Comparison of ENCODE assay signal across 20 cellular contexts in the genomic region with DNA sequence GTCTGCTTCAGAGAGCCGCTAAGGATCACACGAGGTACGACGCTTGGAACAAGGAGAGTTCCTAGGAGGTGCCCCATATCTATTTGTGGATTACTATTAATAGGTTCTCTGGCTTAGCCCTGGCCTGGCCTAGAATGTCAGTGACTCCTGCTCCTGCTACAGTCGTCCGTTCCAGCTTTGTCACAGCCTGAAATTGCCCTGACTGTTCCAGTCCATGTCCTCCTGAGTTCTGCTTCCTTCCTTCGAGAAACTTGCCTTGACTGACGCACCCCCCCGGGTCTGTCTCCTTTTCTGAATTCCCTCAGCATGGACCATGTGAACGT. TPM values are rescaled to one million over a fixed set of nuclear protein-coding genes. Genes with fewer than 3 reads are reported as not detected.
DNase-seq lines count a peak whose midpoint lies in the region; ATAC-seq and TF ChIP-seq lines count a peak whose summit lies in the region.
"Had no signal": no experiment of that assay in that cellular context is flagged by ENCODE, and none has a peak within 500 bp of the region (broad histone marks: within the 10 kb centered on the region; RNA-seq: fewer than 3 reads in every experiment).

No MANE protein-coding gene starts in this region.

- POLR2A ChIA-PET in MCF 10A (lab: Yijun Ruan, JAX), result no interaction called here

- H3K27me3 ChIP-seq in mammary epithelial cell (ENCODE audit: insufficient read depth, low read length) (no peaks in the 10 kb centered on the region), endodermal cell (ENCODE audit: control insufficient read depth, insufficient read depth, low read length, poor library complexity, severe bottlenecking) (no peaks in the 10 kb centered on the region)
- H3K27me3 ChIP-seq: BE2C, breast epithelium, SJSA1 had no signal

- DNase-seq in mammary epithelial cell, result no peak
- no peak for DNase-seq in MCF 10A (ENCODE audit: unreplicated experiment)
- no peak for DNase-seq in endodermal cell
- peak; percentile 79 for DNase-seq in myocyte (ENCODE audit: low read depth)
- DNase-seq in T-helper 17 cell, result no peak
- DNase-seq in stimulated activated naive CD4-positive, alpha-beta T cell treated with Interleukin-2 at 50 U/mL for 16 hours (lab: John Stamatoyannopoulos, UW), result no peak
- no peak for DNase-seq in HK-2 (ENCODE audit: unreplicated experiment)
- DNase-seq: activated effector memory CD4-positive, alpha-beta T cell treated with Interleukin-2 at 50 U/mL for 16 hours; islet precursor cell; NCI-H774 had no signal

- no peak overlapping the region for H3K9ac ChIP-seq in mammary epithelial cell (ENCODE audit: insufficient read depth, low read length)
- no peak overlapping the region for H3K9ac ChIP-seq in endodermal cell (ENCODE audit: extremely low read depth, low read length, poor library complexity, severe bottlenecking)
- H3K9ac ChIP-seq: parathyroid adenoma had no signal

- H3K27me3 Mint-ChIP-seq in MCF 10A (ENCODE audit: insufficient read depth, unreplicated experiment) (no peaks in the 10 kb centered on the region), endodermal cell (ENCODE audit: insufficient read depth) (no peaks in the 10 kb centered on the region), T-helper 17 cell (no peaks in the 10 kb centered on the region)
- H3K27me3 Mint-ChIP-seq: naive thymus-derived CD8-positive, alpha-beta T cell; stimulated activated naive CD8-positive, alpha-beta T cell treated with anti-CD3 and anti-CD28 coated beads, Interleukin-15, Interleukin-2, amounts not matched to agents 100 ng/mL and 50 ng/mL, for 24 hours had no signal

- WGBS in mammary epithelial cell (ENCODE audit: low coverage, missing lambda C conversion rate), result 81% methylated on average over 7 of the region's 10 CpGs
- WGBS in endodermal cell (ENCODE audit: insufficient coverage in 1 of 2, insufficient read length in 1 of 2), 2 experiments, result 87 to 93% methylated on average over 7 to 10 of the region's 10 CpGs

- no peak overlapping the region for H3K4me3 Mint-ChIP-seq in MCF 10A (ENCODE audit: unreplicated experiment)
- H3K4me3 Mint-ChIP-seq in endodermal cell, result no peak overlapping the region
- H3K4me3 Mint-ChIP-seq in T-helper 17 cell, result no peak overlapping the region
- H3K4me3 Mint-ChIP-seq: stimulated activated naive CD8-positive, alpha-beta T cell treated with anti-CD3 and anti-CD28 coated beads, Interleukin-15, Interleukin-2, amounts not matched to agents 100 ng/mL and 50 ng/mL, for 24 hours had no signal

- H3K9me3 Mint-ChIP-seq in MCF 10A (ENCODE audit: unreplicated experiment) (no peaks in the 10 kb centered on the region), endodermal cell (no peaks in the 10 kb centered on the region)
- H3K9me3 Mint-ChIP-seq: naive thymus-derived CD8-positive, alpha-beta T cell; stimulated activated naive CD8-positive, alpha-beta T cell treated with anti-CD3 and anti-CD28 coated beads, Interleukin-15, Interleukin-2, amounts not matched to agents 100 ng/mL and 50 ng/mL, for 24 hours had no signal

- H3K4me1 ChIP-seq in mammary epithelial cell (ENCODE audit: insufficient read depth, low read length) (no peaks in the 10 kb centered on the region), endodermal cell (ENCODE audit: control insufficient read depth, insufficient read depth, low read length) (peaks cover 13% of the 10 kb centered on the region)
- H3K4me1 ChIP-seq: BE2C, breast epithelium, parathyroid adenoma had no signal

- H3K4me2 ChIP-seq in mammary epithelial cell (ENCODE audit: insufficient read depth, low read depth, low read length), result no peak overlapping the region
- H3K4me2 ChIP-seq: PC-9 had no signal

- H3K4me3 ChIP-seq in mammary epithelial cell (replicated peaks in 1 of 3; ENCODE audit: insufficient read depth in 1 of 3, low read depth in 2 of 3, low read length in 3 of 3), result no peak overlapping the region
- H3K4me3 ChIP-seq in endodermal cell (ENCODE audit: low read length), result no peak overlapping the region
- H3K4me3 ChIP-seq: breast epithelium, PC-9, SJSA1 had no signal

- H3K9me3 ChIP-seq in mammary epithelial cell (replicated peaks; ENCODE audit: insufficient read depth, low read length) (no peaks in the 10 kb centered on the region), endodermal cell (ENCODE audit: control insufficient read depth, low read length) (no peaks in the 10 kb centered on the region), T-helper 17 cell (ENCODE audit: control insufficient read depth, low read length, poor library complexity, severe bottlenecking) (no peaks in the 10 kb centered on the region)
- H3K9me3 ChIP-seq: BE2C, breast epithelium, SJSA1 had no signal

- in situ Hi-C loops in mammary epithelial cell (cut with MboI; ENCODE audit: low sequenced_read_pairs in 2 of 2), result loop anchor here in 1 of 2 donors (25.0 kb wide), 1 partner anchor 282 kb away; a partner anchor contains a TSS

- dilution Hi-C loops in mammary epithelial cell (cut with HindIII; ENCODE audit: low sequenced_read_pairs), result no loop called here

- ATAC-seq in T-helper 17 cell, result no peak
- ATAC-seq in HG03520 (IDR thresholded peaks at IDR 0.05; ENCODE audit: unreplicated experiment), result no peak

- CTCF ChIA-PET in mammary epithelial cell (lab: Charles Lee; ENCODE audit: low non-redundant PET), result no interaction called here
- CTCF ChIA-PET in MCF 10A (lab: Yijun Ruan, JAX), result no interaction called here

- no peaks in the 10 kb centered on the region for H3K79me2 ChIP-seq in mammary epithelial cell (ENCODE audit: insufficient read depth, low read length)
- H3K79me2 ChIP-seq: parathyroid adenoma had no signal

- H3K4me1 Mint-ChIP-seq in MCF 10A (ENCODE audit: insufficient read depth, unreplicated experiment), result no peaks in the 10 kb centered on the region
- H3K4me1 Mint-ChIP-seq in endodermal cell, result peaks cover 19% of the 10 kb centered on the region
- H3K4me1 Mint-ChIP-seq in T-helper 17 cell, result peaks cover 4% of the 10 kb centered on the region

- H3K36me3 Mint-ChIP-seq in MCF 10A (ENCODE audit: insufficient read depth, unreplicated experiment), result peaks cover 29% of the 10 kb centered on the region
- H3K36me3 Mint-ChIP-seq in endodermal cell (ENCODE audit: low read depth), result peaks cover 3% of the 10 kb centered on the region
- no peaks in the 10 kb centered on the region for H3K36me3 Mint-ChIP-seq in T-helper 17 cell (ENCODE audit: low read depth)

- H3K27ac ChIP-seq in mammary epithelial cell (ENCODE audit: insufficient read depth, low read depth, low read length), result no peak overlapping the region
- H3K27ac ChIP-seq in endodermal cell (ENCODE audit: low read depth, low read length), result no peak overlapping the region
- H3K27ac ChIP-seq: breast epithelium, epithelial cell of prostate, HL-60, parathyroid adenoma, PC-9, SJSA1 had no signal

- intact Hi-C loops in mammary epithelial cell (cut with micrococcal nuclease), result loop anchor here (1.0 kb wide), 1 partner anchor 280 kb away; no protein-coding TSS in a partner anchor
- intact Hi-C loops in MCF 10A (cut with micrococcal nuclease), result loop anchor here (1.0 kb wide), 1 partner anchor 277 kb away; no protein-coding TSS in a partner anchor

- H3K27ac Mint-ChIP-seq in MCF 10A (ENCODE audit: low read depth, unreplicated experiment) (no peak overlapping the region), endodermal cell (peak overlapping the region; percentile 90), T-helper 17 cell (no peak overlapping the region)
- H3K27ac Mint-ChIP-seq: stimulated activated naive CD8-positive, alpha-beta T cell treated with anti-CD3 and anti-CD28 coated beads, Interleukin-15, Interleukin-2, amounts not matched to agents 100 ng/mL and 50 ng/mL, for 24 hours had no signal

- TSS peak; percentile 14 for BruUV-seq in mammary epithelial cell (replicated peaks; lab: Mats Ljungman, UMichigan)
- no TSS peak for BruUV-seq in MCF 10A (replicated peaks; lab: Mats Ljungman, UMichigan)

- TF ChIP-seq CTCF in mammary epithelial cell (conservative IDR thresholded peaks at IDR 0.05 in 1 of 2, IDR thresholded peaks at IDR 0.05 in 1 of 2; ENCODE audit: extremely low read depth in 1 of 2, insufficient read depth in 1 of 2, low read depth in 1 of 2, low read length in 2 of 2) (no peak), MCF 10A (IDR thresholded peaks at IDR 0.05; ENCODE audit: unreplicated experiment) (no peak), endodermal cell (conservative IDR thresholded peaks at IDR 0.05) (no peak)

- no peaks in the 10 kb centered on the region for H3K36me3 ChIP-seq in mammary epithelial cell (ENCODE audit: insufficient read depth, low read length)
- no peaks in the 10 kb centered on the region for H3K36me3 ChIP-seq in endodermal cell (ENCODE audit: control insufficient read depth, insufficient read depth, low read length)
- H3K36me3 ChIP-seq: BE2C, breast epithelium, SJSA1 had no signal

- H2AFZ ChIP-seq in mammary epithelial cell (ENCODE audit: low read depth, low read length), result no peak overlapping the region
- H2AFZ ChIP-seq: parathyroid adenoma, PC-9 had no signal

- H4K20me1 ChIP-seq in mammary epithelial cell (ENCODE audit: insufficient read depth, low read length), result no peaks in the 10 kb centered on the region

RNA-seq across cellular contexts. Expression of a gene that starts 16.2 kb away (rescaled TPM):
- total RNA-seq in mammary epithelial cell (10 to 100 TPM; 28.7 to 74.6 TPM), MCF 10A (2022) (106 and 129 TPM in 2 replicates), endodermal cell (100 to 1,000 TPM in 1 of 2 donors, 10 to 100 TPM in 1; 71.5 to 111 TPM), myocyte (0.08 TPM in 1 of 2 replicates, not detected in the other), T-helper 17 cell (100 to 1,000 TPM; 134 to 140 TPM)
- polyA plus RNA-seq in mammary epithelial cell, result 25.7 TPM
- polyA minus RNA-seq in mammary epithelial cell, result 1.9 TPM
- 9.8 TPM for polyA plus RNA-seq in endodermal cell (2013, experiment 1 of 2)
- 6.9 TPM for polyA plus RNA-seq in endodermal cell (2013, experiment 2 of 2)
- polyA plus RNA-seq in myocyte (2012), result 2.4 TPM

RNA-seq across cellular contexts. Expression of a gene that starts 21.7 kb away (rescaled TPM):
- total RNA-seq in mammary epithelial cell (100 to 1,000 TPM in 1 of 2 donors, 10 to 100 TPM in 1; 80.0 to 105 TPM), MCF 10A (2022) (53.8 and 61.3 TPM in 2 replicates), endodermal cell (10 to 100 TPM; 69.3 to 99.4 TPM), myocyte (119 and 138 TPM in 2 replicates), T-helper 17 cell (10 to 100 TPM; 55.2 to 60.6 TPM)
- polyA plus RNA-seq in mammary epithelial cell, result 49.1 TPM
- 56.1 TPM for polyA minus RNA-seq in mammary epithelial cell
- polyA plus RNA-seq in endodermal cell (2013, experiment 1 of 2), result 91.8 TPM
- polyA plus RNA-seq in endodermal cell (2013, experiment 2 of 2), result 83.2 TPM
- polyA plus RNA-seq in myocyte (2012), result 97.0 TPM

Comparison
In these comparisons a context has a peak if more than half of its experiments do, and no peak if none do; other contexts are left out.
1. RNA of a gene that starts 16.2 kb away (total RNA-seq): 134 to 140 TPM in T-helper 17 cell, 71.5 to 111 TPM in endodermal cell, 106 to 129 TPM in MCF 10A and 28.7 to 74.6 TPM in mammary epithelial cell; 0.08 TPM in myocyte; every median in the first group is over 10 times any median in the second.